In genomic region chr1:178752891-178753290, GRCh38 we compare ENCODE assay signal across 2 cellular contexts.
TF ChIP-seq lines count a peak whose summit lies in the region.

No MANE protein-coding gene starts in this region.

TF ChIP-seq in IMR-90, 13 proteins besides CTCF, POLR2A, EP300 and RAD21:
- TF ChIP-seq USF2 (IDR thresholded peaks at IDR 0.05; ENCODE audit: low read depth, low read length) (no peak), NFE2L2 (IDR thresholded peaks at IDR 0.05; ENCODE audit: low read depth, low read length) (no peak), MXI1 (IDR thresholded peaks at IDR 0.05; ENCODE audit: borderline replicate concordance, low read depth, low read length) (no peak), CEBPB (IDR thresholded peaks at IDR 0.05; ENCODE audit: low read depth, low read length) (no peak)
TF ChIP-seq in IMR-90: peak in this region for 0.

TF ChIP-seq in liver, 16 proteins besides CTCF, POLR2A, EP300 and RAD21:
- no peak for TF ChIP-seq ATF3 (IDR thresholded peaks at IDR 0.05)
- TF ChIP-seq EGR1 (IDR thresholded peaks at IDR 0.05; ENCODE audit: low read depth in 2 of 2): no peak
- TF ChIP-seq JUND (IDR thresholded peaks at IDR 0.05): no peak
- no peak for TF ChIP-seq GABPA (IDR thresholded peaks at IDR 0.05 in 1 of 2, conservative IDR thresholded peaks at IDR 0.05 in 1 of 2)
- peak in 1 of 2 donors; percentile 10 for TF ChIP-seq RXRA (IDR thresholded peaks at IDR 0.05)
- TF ChIP-seq HNF4A (conservative IDR thresholded peaks at IDR 0.05): peak; percentile 25 to 42
